In genomic region chr21:18387994-18388393, GRCh38 we compare ENCODE assay signal across 24 cellular contexts. TPM values are rescaled to one million over a fixed set of nuclear protein-coding genes. Genes with fewer than 3 reads are reported as not detected.
DNase-seq lines count a peak whose midpoint lies in the region; ATAC-seq and TF ChIP-seq lines count a peak whose summit lies in the region.
"Had no signal": no experiment of that assay in that cellular context is flagged by ENCODE, and none has a peak within 500 bp of the region (broad histone marks: within the 10 kb centered on the region; RNA-seq: fewer than 3 reads in every experiment).

No MANE protein-coding gene starts in this region.

- H3K9me2 ChIP-seq in OCI-LY1 (ENCODE audit: low read depth, low read length) = no peaks in the 10 kb centered on the region

- peaks cover 6 to 13% of the 10 kb centered on the region in 2 donors for H3K36me3 Mint-ChIP-seq in stimulated activated naive B cell treated with anti-CD40 and anti-IgM and Interleukin-4, amounts not matched to agents 10 μg/mL and 1 μg/mL and 100 μg/mL, for 72 hours

- H3K36me3 ChIP-seq in OCI-LY1 (ENCODE audit: insufficient read depth, low read length) (peaks cover 4% of the 10 kb centered on the region; the same call in 1 of the 2 replicates), testis (ENCODE audit: low read depth, missing control alignments) (no peaks in the 10 kb centered on the region)
- H3K36me3 ChIP-seq: gastroesophageal sphincter, HAP-1, upper lobe of right lung had no signal

- no peaks in the 10 kb centered on the region for H3K27me3 Mint-ChIP-seq in stimulated activated naive B cell treated with anti-CD40 and anti-IgM and Interleukin-4, amounts not matched to agents 10 μg/mL and 1 μg/mL and 100 μg/mL, for 72 hours
- H3K27me3 Mint-ChIP-seq: activated CD4-positive, alpha-beta T cell treated with anti-CD3 and anti-CD28 coated beads for 36 hours; activated naive CD8-positive, alpha-beta T cell treated with anti-CD3 and anti-CD28 coated beads, Interleukin-2, amount 50 U/mL, for 24 hours had no signal

- peaks cover 13 to 34% of the 10 kb centered on the region in 2 donors for H3K4me1 Mint-ChIP-seq in stimulated activated naive B cell treated with anti-CD40 and anti-IgM and Interleukin-4, amounts not matched to agents 10 μg/mL and 1 μg/mL and 100 μg/mL, for 72 hours
- H3K4me1 Mint-ChIP-seq: activated CD4-positive, alpha-beta T cell treated with anti-CD3 and anti-CD28 coated beads for 36 hours; activated naive CD8-positive, alpha-beta T cell treated with anti-CD3 and anti-CD28 coated beads, Interleukin-2, amount 50 U/mL, for 24 hours; nephron progenitor cell had no signal

- H2AFZ ChIP-seq in OCI-LY1 (ENCODE audit: low read length) = no peak overlapping the region

- WGBS in testis, 2 donors = 24 to 25% methylated on average over 2 of the region's 2 CpGs

- peaks cover 16% of the 10 kb centered on the region for H3K4me1 ChIP-seq in OCI-LY1 (ENCODE audit: insufficient read depth, low read length, severe bottlenecking)
- no peaks in the 10 kb centered on the region for H3K4me1 ChIP-seq in testis
- H3K4me1 ChIP-seq: gastroesophageal sphincter, HAP-1, psoas muscle, upper lobe of right lung had no signal

- peaks cover 13 to 14% of the 10 kb centered on the region in 2 donors for H3K9me3 Mint-ChIP-seq in stimulated activated naive B cell treated with anti-CD40 and anti-IgM and Interleukin-4, amounts not matched to agents 10 μg/mL and 1 μg/mL and 100 μg/mL, for 72 hours

- no peaks in the 10 kb centered on the region for H3K27me3 ChIP-seq in OCI-LY1 (ENCODE audit: insufficient read depth, low read length)
- H3K27me3 ChIP-seq in testis = no peaks in the 10 kb centered on the region
- H3K27me3 ChIP-seq: dorsolateral prefrontal cortex, gastroesophageal sphincter, upper lobe of right lung had no signal

- H3K9ac ChIP-seq in OCI-LY1 (ENCODE audit: low read length) = no peak overlapping the region

- intact Hi-C loops in testis (cut with DNase I; ENCODE audit: low total_unique reads) = no loop called here

- no peak overlapping the region for H3K4me2 ChIP-seq in OCI-LY1 (ENCODE audit: low read length)
- H3K4me2 ChIP-seq: smooth muscle cell had no signal

- peak; percentile 73 for TF ChIP-seq CTCF in OCI-LY1 (IDR thresholded peaks at IDR 0.05; ENCODE audit: low read length)
- peak; percentile 3 for TF ChIP-seq CTCF in choroid plexus epithelial cell (conservative IDR thresholded peaks at IDR 0.05; ENCODE audit: low read depth, low read length)
- TF ChIP-seq CTCF in testis (IDR thresholded peaks at IDR 0.05) = no peak

- H3K4me3 Mint-ChIP-seq in stimulated activated naive B cell treated with anti-CD40 and anti-IgM and Interleukin-4, amounts not matched to agents 10 μg/mL and 1 μg/mL and 100 μg/mL, for 72 hours = no peak overlapping the region
- H3K4me3 Mint-ChIP-seq: activated CD4-positive, alpha-beta T cell treated with anti-CD3 and anti-CD28 coated beads for 36 hours; activated naive CD8-positive, alpha-beta T cell treated with anti-CD3 and anti-CD28 coated beads, Interleukin-2, amount 50 U/mL, for 24 hours; nephron progenitor cell had no signal

- DNase-seq in NCI-H748 (lab: John Stamatoyannopoulos, UW; ENCODE audit: unreplicated experiment) = peak; percentile 3
- DNase-seq in NCI-H748 treated with DMSO at 0.1 percent for 48 hours (lab: John Stamatoyannopoulos, UW) = no peak
- no peak for DNase-seq in choroid plexus epithelial cell (ENCODE audit: low read depth)
- no peak for DNase-seq in stimulated activated naive B cell treated with anti-CD40 and anti-IgM and Interleukin-4, amounts not matched to agents 10 μg/mL and 1 μg/mL and 100 μg/mL, for 72 hours
- no peak for DNase-seq in testis
- DNase-seq in cerebellum (ENCODE audit: low spot score) = no peak
- no peak for DNase-seq in activated effector memory CD4-positive, alpha-beta T cell treated with anti-CD3 and anti-CD28 coated beads, Interleukin-2, amount 50 U/mL, for 16 hours
- DNase-seq: activated CD4-positive, alpha-beta T cell treated with anti-CD3 and anti-CD28 coated beads for 36 hours; activated naive CD8-positive, alpha-beta T cell treated with anti-CD3 and anti-CD28 coated beads, Interleukin-2, amount 50 U/mL, for 24 hours; C1 segment of cervical spinal cord; DMS153; dorsolateral prefrontal cortex; NCI-H187 treated with DMSO at 0.1 percent for 48 hours; NCI-H524 treated with DMSO at 0.1 percent for 48 hours; nephron progenitor cell; psoas muscle; stimulated activated CD4-positive, alpha-beta T cell treated with anti-CD3 and anti-CD28 coated beads, Interleukin-4, amount 100 ng/mL, for 4 hours; upper lobe of right lung had no signal

- no peaks in the 10 kb centered on the region for H3F3A ChIP-seq in OCI-LY1 (ENCODE audit: insufficient read depth, low read length)

- no peaks in the 10 kb centered on the region for H4K20me1 ChIP-seq in OCI-LY1 (ENCODE audit: insufficient read depth, low read length)

- H3K27ac Mint-ChIP-seq in stimulated activated naive B cell treated with anti-CD40 and anti-IgM and Interleukin-4, amounts not matched to agents 10 μg/mL and 1 μg/mL and 100 μg/mL, for 72 hours = peak overlapping the region; percentile 10
- H3K27ac Mint-ChIP-seq: activated CD4-positive, alpha-beta T cell treated with anti-CD3 and anti-CD28 coated beads for 36 hours; activated naive CD8-positive, alpha-beta T cell treated with anti-CD3 and anti-CD28 coated beads, Interleukin-2, amount 50 U/mL, for 24 hours; activated T-helper 2 cell treated with anti-CD3 and anti-CD28 coated beads, Interferon-gamma antibody, Interleukin-2, Interleukin-4, amounts not matched to agents 10 μg/mL and 5 μg/mL and 100 μg/mL, durations not matched to agents 14 hours and 24 hours and 36 hours; nephron progenitor cell had no signal

- H3K9me3 ChIP-seq in OCI-LY1 (ENCODE audit: low read length) (peaks cover 2% of the 10 kb centered on the region; the same call in 1 of the 2 replicates), testis (no peaks in the 10 kb centered on the region)
- H3K9me3 ChIP-seq: gastroesophageal sphincter, HAP-1, psoas muscle, upper lobe of right lung had no signal

- no peak for TF ChIP-seq POLR2A in testis (IDR thresholded peaks at IDR 0.05)

- H3K27ac ChIP-seq in OCI-LY1 (ENCODE audit: low read depth, low read length, poor library complexity, severe bottlenecking) (no peak overlapping the region), testis (no peak overlapping the region)
- H3K27ac ChIP-seq: dorsolateral prefrontal cortex, gastroesophageal sphincter, psoas muscle, upper lobe of right lung had no signal

- ATAC-seq in stimulated activated naive B cell treated with anti-CD40 and anti-IgM and Interleukin-4, amounts not matched to agents 10 μg/mL and 1 μg/mL and 100 μg/mL, for 72 hours (replicated peaks) = no peak
- ATAC-seq: activated CD4-positive, alpha-beta T cell treated with anti-CD3 and anti-CD28 coated beads for 36 hours; activated naive CD8-positive, alpha-beta T cell treated with anti-CD3 and anti-CD28 coated beads, Interleukin-2, amount 50 U/mL, for 24 hours; gastroesophageal sphincter; psoas muscle; upper lobe of right lung had no signal

- no peaks in the 10 kb centered on the region for H3K79me2 ChIP-seq in OCI-LY1 (ENCODE audit: insufficient read depth, low read length)

- H3K4me3 ChIP-seq in OCI-LY1 (ENCODE audit: low read depth, low read length, poor library complexity, severe bottlenecking) (no peak overlapping the region), choroid plexus epithelial cell (ENCODE audit: low read depth, low read length) (no peak overlapping the region), testis (no peak overlapping the region)
- H3K4me3 ChIP-seq: dorsolateral prefrontal cortex, gastroesophageal sphincter, HAP-1, psoas muscle, smooth muscle cell, upper lobe of right lung had no signal

RNA-seq across cellular contexts. Expression of gene TMPRSS15, which starts 15.6 kb away (rescaled TPM):
- total RNA-seq in testis (under 1 TPM; 0.16 to 0.68 TPM), cerebellum (0.18 TPM)
- 0.40 TPM for polyA plus RNA-seq in testis (ENCODE audit: insufficient read depth, low read depth, low replicate concordance)
- total RNA-seq: activated CD4-positive, alpha-beta T cell treated with anti-CD3 and anti-CD28 coated beads for 36 hours; activated T-helper 2 cell treated with anti-CD3 and anti-CD28 coated beads, Interferon-gamma antibody, Interleukin-2, Interleukin-4, amounts not matched to agents 10 μg/mL and 5 μg/mL and 100 μg/mL, durations not matched to agents 14 hours and 24 hours and 36 hours; epithelial cell of proximal tubule; gastroesophageal sphincter; psoas muscle; smooth muscle cell; upper lobe of right lung had no signal
- polyA plus RNA-seq: smooth muscle cell had no signal

Comparison
In these comparisons a context has a peak if more than half of its experiments do, and no peak if none do; other contexts are left out.
1. CTCF ChIP-seq: peak in OCI-LY1 (single experiment) and choroid plexus epithelial cell (single experiment); none in testis (0 of 3).